Comparison of ENCODE assay signal across 27 cellular contexts in the genomic region with DNA sequence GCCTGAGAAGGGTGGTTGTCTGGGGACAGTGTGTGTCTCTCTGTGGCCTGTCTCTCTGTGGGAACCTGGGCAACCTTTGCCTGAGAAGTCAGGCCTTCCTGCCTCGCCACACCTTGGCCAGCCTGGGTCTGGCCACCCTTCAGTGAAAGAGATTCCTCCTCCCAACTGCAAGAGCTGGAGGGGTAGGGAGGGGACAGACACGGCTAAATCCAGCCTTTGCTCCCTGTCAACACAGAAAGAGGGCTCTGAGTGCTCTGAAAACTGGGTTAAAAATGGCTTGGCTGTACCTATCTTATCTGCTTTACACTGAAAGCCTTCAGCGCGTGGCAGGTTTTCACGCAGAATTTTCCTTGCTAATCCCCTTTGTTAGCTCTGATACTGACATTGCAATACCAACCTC.
"Had no signal": no experiment of that assay in that cellular context is flagged by ENCODE, and none has a peak within 500 bp of the region (broad histone marks: within the 10 kb centered on the region; RNA-seq: fewer than 3 reads in every experiment).

No MANE protein-coding gene starts in this region.

- H3K9me3 ChIP-seq: esophagus squamous epithelium, pancreas, psoas muscle, testis, transverse colon had no signal

- H3K4me1 ChIP-seq: esophagus squamous epithelium, pancreas, psoas muscle, testis, transverse colon had no signal

- H3K79me2 ChIP-seq: hepatocyte had no signal

- H3K36me3 ChIP-seq: esophagus squamous epithelium, pancreas, transverse colon had no signal

- H3K27me3 ChIP-seq: pancreas, testis, transverse colon had no signal

- H3K4me2 ChIP-seq: hepatocyte had no signal

- ATAC-seq: activated naive CD8-positive, alpha-beta T cell treated with anti-CD3 and anti-CD28 coated beads, Interleukin-2, amount 50 U/mL, for 24 hours; naive thymus-derived CD8-positive, alpha-beta T cell; pancreas; psoas muscle; WTC11 had no signal

- H3K27ac ChIP-seq: coronary artery, esophagus squamous epithelium, hepatocyte, pancreas, psoas muscle, testis, transverse colon had no signal

- H3K4me3 ChIP-seq: coronary artery, esophagus squamous epithelium, hepatocyte, pancreas, psoas muscle, testis, transverse colon had no signal

- FAIRE-seq: bronchial epithelial cell, frontal cortex, pancreas, urothelium cell line had no signal

- DNase-seq: activated CD4-positive, alpha-beta memory T cell treated with anti-CD3 and anti-CD28 coated beads, Interleukin-2, amount 10 ng/mL, durations not matched to agents 7 days and 5 days; activated CD4-positive, alpha-beta T cell treated with anti-CD3 and anti-CD28 coated beads for 1 hour; activated CD4-positive, alpha-beta T cell treated with anti-CD3 and anti-CD28 coated beads, Interleukin-2, amount 10 ng/mL, durations not matched to agents 7 days and 5 days; activated CD8-positive, alpha-beta memory T cell treated with anti-CD3 and anti-CD28 coated beads, Interleukin-2, amount 50 U/mL, for 48 hours; activated gamma-delta T cell treated with Interleukin-2 at 50 U/mL for 16 hours; activated naive CD8-positive, alpha-beta T cell treated with anti-CD3 and anti-CD28 coated beads, Interleukin-2, amount 50 U/mL, for 24 hours; activated T-cell treated with anti-CD3 and anti-CD28 coated beads, Interleukin-2, amount 50 U/mL, for 24 hours; amygdala; endodermal cell; esophagus squamous epithelium; islet precursor cell; naive thymus-derived CD8-positive, alpha-beta T cell; nucleus accumbens; psoas muscle; stimulated activated CD4-positive, alpha-beta T cell treated with anti-CD3 and anti-CD28 coated beads, Interleukin-2, amount 100 ng/mL, for 48 hours; stimulated activated naive CD4-positive, alpha-beta T cell treated with Interleukin-2 at 50 U/mL for 16 hours; T-helper 1 cell; T-helper 9 cell; testis; transverse colon had no signal
